Comparison of ENCODE assay signal across 1 cellular context in genomic region chr19:17052439-17052838, GRCh38.
TF ChIP-seq lines count a peak whose summit lies in the region.

No MANE protein-coding gene starts in this region.

TF ChIP-seq in K562, 482 proteins besides CTCF, POLR2A, EP300 and RAD21:
- TF ChIP-seq SMC3 (conservative IDR thresholded peaks at IDR 0.05; ENCODE audit: insufficient read depth, low read depth, low read length) (peak; percentile 44; the same call in 1 of the 2 replicates), ZNF384 (IDR thresholded peaks at IDR 0.05; ENCODE audit: low read depth, low read length) (peak; percentile 46; the same call in 1 of the 2 replicates), NCOR1 (IDR thresholded peaks at IDR 0.05) (no peak), HMGN3 (IDR thresholded peaks at IDR 0.05; ENCODE audit: borderline replicate concordance, extremely low read depth, insufficient read length, low read depth, low read length) (no peak)
